In the genomic region with DNA sequence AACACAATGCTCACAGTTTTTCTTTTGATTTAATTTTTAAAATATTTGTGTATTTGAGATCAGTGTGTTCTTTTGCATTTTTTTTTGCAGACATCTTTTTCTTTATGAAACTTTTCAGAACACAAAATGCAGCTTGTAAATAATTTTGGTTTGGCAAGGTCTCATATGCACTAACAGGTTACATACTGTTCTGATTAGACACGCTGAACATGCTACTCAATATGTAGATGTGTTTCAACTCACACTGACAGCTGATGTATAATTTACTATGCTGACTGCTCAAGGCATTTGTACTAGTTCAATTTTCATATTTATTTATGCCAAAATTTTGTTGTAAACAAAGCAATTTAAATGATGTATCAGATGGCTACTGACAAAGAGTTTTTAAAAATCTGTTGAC, we compare ENCODE assay signal across 26 cellular contexts.
"Had no signal": no experiment of that assay in that cellular context is flagged by ENCODE, and none has a peak within 500 bp of the region (broad histone marks: within the 10 kb centered on the region; RNA-seq: fewer than 3 reads in every experiment).

No MANE protein-coding gene starts in this region.

- ATAC-seq: left colon; left lung; lower lobe of right lung; naive thymus-derived CD8-positive, alpha-beta T cell; pancreas; right cardiac atrium; sciatic nerve; upper lobe of right lung had no signal

- H3K9me3 ChIP-seq: left lung, lower lobe of right lung, pancreas, prostate gland, suprapubic skin, thoracic aorta, tibial artery, upper lobe of right lung had no signal

- H3K36me3 ChIP-seq: left lung, lower lobe of right lung, pancreas, prostate gland, suprapubic skin, thoracic aorta, tibial artery, upper lobe of right lung had no signal

- DNase-seq: immature natural killer cell; kidney; left colon; left lung; lower lobe of right lung; mammary epithelial cell; mesenchymal stem cell; naive thymus-derived CD8-positive, alpha-beta T cell; nucleus accumbens; pancreas; posterior cingulate gyrus; retina; right cardiac atrium; stimulated activated CD4-positive, alpha-beta T cell treated with anti-CD3 and anti-CD28 coated beads, Interleukin-12 subunit alpha, Interleukin-12 subunit beta, amount 100 ng/mL, for 4 hours; stimulated activated CD4-positive, alpha-beta T cell treated with anti-CD3 and anti-CD28 coated beads, Interleukin-15, amount 100 ng/mL, for 24 hours; stimulated activated CD4-positive, alpha-beta T cell treated with anti-CD3 and anti-CD28 coated beads, Interleukin-2, amount 100 ng/mL, for 24 hours; stimulated activated CD4-positive, alpha-beta T cell treated with anti-CD3 and anti-CD28 coated beads, Interleukin-4, amount 100 ng/mL, for 1 hour; stimulated activated naive CD4-positive, alpha-beta T cell; tibial artery; trophoblast cell; upper lobe of right lung had no signal

- H3K4me3 ChIP-seq: left lung, lower lobe of right lung, pancreas, prostate gland, skin epidermis, suprapubic skin, thoracic aorta, tibial artery, upper lobe of right lung had no signal

- H3K27ac ChIP-seq: left lung, lower lobe of right lung, pancreas, prostate gland, skin epidermis, suprapubic skin, thoracic aorta, tibial artery, upper lobe of right lung had no signal

- H3K27me3 ChIP-seq: left lung, pancreas, suprapubic skin, tibial artery, upper lobe of right lung had no signal

- H3K4me1 ChIP-seq: left lung, prostate gland, suprapubic skin, upper lobe of right lung had no signal
